ENCODE assay signal across 24 cellular contexts in the genomic region with DNA sequence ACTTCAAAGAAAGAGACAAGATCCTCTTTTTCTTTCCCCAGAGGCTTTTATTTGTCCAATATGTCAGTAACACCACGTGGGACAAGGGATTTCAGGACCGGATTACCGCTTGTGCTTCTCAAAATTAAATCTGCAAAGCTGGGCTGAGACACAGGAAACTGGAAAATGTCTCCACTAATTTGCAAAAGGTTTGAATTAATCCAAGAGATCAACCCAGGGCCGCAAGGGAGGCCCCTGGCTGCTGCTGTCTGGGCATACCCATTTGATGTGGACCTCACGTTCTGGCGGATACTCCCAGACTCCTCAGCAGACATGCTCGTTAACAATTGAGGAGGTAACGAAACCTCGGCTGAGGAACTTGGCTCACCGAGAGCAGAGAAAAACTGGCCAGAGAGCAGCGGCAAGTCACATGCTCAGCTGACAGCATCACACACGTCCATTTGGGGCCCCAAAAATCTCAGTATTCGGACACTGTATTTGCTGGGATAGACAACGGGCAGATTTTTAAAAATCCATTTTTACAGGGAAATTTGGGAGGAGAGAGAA.
"Had no signal": no experiment of that assay in that cellular context is flagged by ENCODE, and none has a peak within 500 bp of the region (broad histone marks: within the 10 kb centered on the region; RNA-seq: fewer than 3 reads in every experiment).

No MANE protein-coding gene starts in this region.

- FAIRE-seq: astrocyte, bronchial epithelial cell had no signal

- H3K27ac Mint-ChIP-seq: activated B cell treated with CpG ODN at 0.5 μM for 24 hours; activated CD4-positive, alpha-beta T cell treated with anti-CD3 and anti-CD28 coated beads for 36 hours; activated naive CD8-positive, alpha-beta T cell treated with anti-CD3 and anti-CD28 coated beads for 36 hours; endodermal cell; naive thymus-derived CD4-positive, alpha-beta T cell; progenitor cell of endocrine pancreas; type B pancreatic cell had no signal

- H3K36me3 Mint-ChIP-seq: activated naive CD8-positive, alpha-beta T cell treated with anti-CD3 and anti-CD28 coated beads for 36 hours had no signal

- H3K27ac ChIP-seq: esophagus squamous epithelium, gastrocnemius medialis, sigmoid colon, thoracic aorta, vagina had no signal

- DNase-seq: activated B cell treated with CpG ODN at 0.5 μM for 24 hours; activated CD4-positive, alpha-beta T cell treated with anti-CD3 and anti-CD28 coated beads for 36 hours; activated CD4-positive, alpha-beta T cell treated with anti-CD3 and anti-CD28 coated beads, Interleukin-2, amount 50 U/mL, for 48 hours; activated naive CD4-positive, alpha-beta T cell treated with Interleukin-2 at 50 U/mL for 16 hours; activated naive CD8-positive, alpha-beta T cell treated with anti-CD3 and anti-CD28 coated beads for 36 hours; activated T-cell treated with anti-CD3 and anti-CD28 coated beads, Interleukin-2, amount 50 U/mL, for 48 hours; cortex of kidney; endodermal cell; esophagus squamous epithelium; gastrocnemius medialis; naive thymus-derived CD4-positive, alpha-beta T cell; retina; sigmoid colon; stimulated activated CD4-positive, alpha-beta T cell treated with anti-CD3 and anti-CD28 coated beads, Interleukin-2, amount 100 ng/mL, for 48 hours; stimulated activated CD8-positive, alpha-beta memory T cell treated with anti-CD3 and anti-CD28 coated beads, Interleukin-4, amount 100 ng/mL, for 48 hours; stimulated activated naive CD4-positive, alpha-beta T cell had no signal

- H3K27me3 ChIP-seq: esophagus squamous epithelium, gastrocnemius medialis, sigmoid colon, vagina had no signal

- H3K9me3 Mint-ChIP-seq: activated B cell treated with CpG ODN at 0.5 μM for 24 hours had no signal

- H3K27me3 Mint-ChIP-seq: activated B cell treated with CpG ODN at 0.5 μM for 24 hours had no signal

- ATAC-seq: activated CD4-positive, alpha-beta T cell treated with anti-CD3 and anti-CD28 coated beads for 36 hours; gastrocnemius medialis; left lobe of liver; naive thymus-derived CD4-positive, alpha-beta T cell had no signal

- H3K9me3 ChIP-seq: gastrocnemius medialis, sigmoid colon, thoracic aorta, vagina had no signal

- H3K4me3 ChIP-seq: esophagus squamous epithelium, gastrocnemius medialis, lung, sigmoid colon, thoracic aorta, vagina had no signal

- H3K36me3 ChIP-seq: esophagus squamous epithelium, gastrocnemius medialis, sigmoid colon, thoracic aorta, vagina had no signal

- H3K4me3 Mint-ChIP-seq: activated B cell treated with CpG ODN at 0.5 μM for 24 hours; activated CD4-positive, alpha-beta T cell treated with anti-CD3 and anti-CD28 coated beads for 36 hours; activated naive CD8-positive, alpha-beta T cell treated with anti-CD3 and anti-CD28 coated beads for 36 hours; endodermal cell; naive thymus-derived CD4-positive, alpha-beta T cell; type B pancreatic cell had no signal

- H3K4me1 ChIP-seq: esophagus squamous epithelium, gastrocnemius medialis, sigmoid colon had no signal

- H3K4me1 Mint-ChIP-seq: activated B cell treated with CpG ODN at 0.5 μM for 24 hours; activated CD4-positive, alpha-beta T cell treated with anti-CD3 and anti-CD28 coated beads for 36 hours; activated naive CD8-positive, alpha-beta T cell treated with anti-CD3 and anti-CD28 coated beads for 36 hours; endodermal cell; naive thymus-derived CD4-positive, alpha-beta T cell had no signal
